ENCODE assay signal across 27 cellular contexts in the genomic region with DNA sequence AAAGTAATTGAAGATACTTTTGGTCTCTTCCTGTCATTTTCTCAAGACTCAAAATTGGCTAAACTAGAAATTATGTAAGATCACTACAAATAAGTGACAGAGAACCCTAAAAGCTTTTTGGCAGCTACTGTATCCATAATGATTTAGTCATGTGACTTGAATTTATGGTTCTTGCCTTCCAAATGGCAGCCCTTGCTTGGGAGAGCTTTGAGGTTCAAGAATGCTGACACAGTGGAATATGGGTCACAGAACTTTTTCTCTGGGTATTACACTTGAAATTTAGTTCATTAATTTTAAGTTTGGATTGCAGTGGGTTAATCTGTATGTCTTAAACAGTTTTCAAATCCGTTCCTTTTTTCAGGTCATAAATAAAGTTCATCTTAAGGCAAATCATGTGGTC.
"Had no signal": no experiment of that assay in that cellular context is flagged by ENCODE, and none has a peak within 500 bp of the region (broad histone marks: within the 10 kb centered on the region; RNA-seq: fewer than 3 reads in every experiment).

No MANE protein-coding gene starts in this region.

- H3K9me3 ChIP-seq: suprapubic skin, testis, thoracic aorta, thyroid gland, tibial artery, tibial nerve, upper lobe of left lung, upper lobe of right lung, uterus, vagina had no signal

- H3K36me3 ChIP-seq: transverse colon, uterus had no signal

- DNase-seq: stimulated activated CD4-positive, alpha-beta T cell treated with anti-CD3 and anti-CD28 coated beads, Interleukin-2, amount 100 ng/mL, for 48 hours; stimulated activated CD4-positive, alpha-beta T cell treated with anti-CD3 and anti-CD28 coated beads, Interleukin-4, amount 100 ng/mL, for 1 hour; stimulated activated CD4-positive, alpha-beta T cell treated with anti-CD3 and anti-CD28 coated beads, Interleukin-4, amount 100 ng/mL, for 24 hours; stimulated activated CD4-positive, alpha-beta T cell treated with anti-CD3 and anti-CD28 coated beads, Interleukin-4, amount 100 ng/mL, for 4 hours; stimulated activated CD8-positive, alpha-beta memory T cell treated with anti-CD3 and anti-CD28 coated beads, Interleukin-4, amount 100 ng/mL, for 48 hours; stimulated activated naive B cell treated with anti-CD40 and anti-IgM and Interleukin-4, amounts not matched to agents 10 μg/mL and 1 μg/mL and 100 μg/mL, for 72 hours; stimulated activated naive CD4-positive, alpha-beta T cell; stimulated activated naive CD4-positive, alpha-beta T cell treated with Interleukin-2 at 50 U/mL for 16 hours; stimulated activated naive CD8-positive, alpha-beta T cell treated with anti-CD3 and anti-CD28 coated beads, Interleukin-15, amount 100 ng/mL, for 72 hours; stimulated activated naive CD8-positive, alpha-beta T cell treated with anti-CD3 and anti-CD28 coated beads, Interleukin-15, Interleukin-2, amounts not matched to agents 100 U/mL and 50 U/mL, for 24 hours; stomach; substantia nigra; testis; thyroid gland; tibial artery; transverse colon; trophoblast cell; upper lobe of left lung; upper lobe of right lung; uterus had no signal

- H3K27ac ChIP-seq: stomach, suprapubic skin, testis, thoracic aorta, thyroid gland, tibial artery, tibial nerve, transverse colon, upper lobe of left lung, upper lobe of right lung, uterus, vagina had no signal

- ATAC-seq: stimulated activated effector memory CD8-positive, alpha-beta T cell treated with anti-CD3 and anti-CD28 coated beads, Interleukin-12 subunit alpha, Interleukin-12 subunit beta, amount 100 ng/mL, for 72 hours; stimulated activated memory B cell treated with anti-CD40 and anti-IgM and Interleukin-4, amounts not matched to agents 10 μg/mL and 1 μg/mL and 100 μg/mL, for 72 hours; stimulated activated naive B cell treated with anti-CD40 and anti-IgM and Interleukin-4, amounts not matched to agents 10 μg/mL and 1 μg/mL and 100 μg/mL, for 72 hours; stimulated activated naive CD8-positive, alpha-beta T cell treated with anti-CD3 and anti-CD28 coated beads, Interleukin-15, amount 100 ng/mL, for 72 hours; stimulated activated naive CD8-positive, alpha-beta T cell treated with anti-CD3 and anti-CD28 coated beads, Interleukin-15, Interleukin-2, amounts not matched to agents 100 U/mL and 50 U/mL, for 24 hours; upper lobe of right lung had no signal

- H3K4me3 ChIP-seq: stomach, suprapubic skin, testis, thoracic aorta, thyroid gland, tibial artery, tibial nerve, transverse colon, upper lobe of left lung, upper lobe of right lung, uterus, vagina had no signal

- H3K27me3 ChIP-seq: stomach, suprapubic skin, testis, thyroid gland, tibial artery, tibial nerve, transverse colon, upper lobe of left lung, upper lobe of right lung, uterus, vagina had no signal

- H3K4me1 ChIP-seq: stomach, suprapubic skin, testis, thyroid gland, tibial artery, tibial nerve, transverse colon, upper lobe of left lung, upper lobe of right lung, uterus, vagina had no signal

- FAIRE-seq: urothelium cell line had no signal
